ENCODE assay signal across 8 cellular contexts in the genomic region with DNA sequence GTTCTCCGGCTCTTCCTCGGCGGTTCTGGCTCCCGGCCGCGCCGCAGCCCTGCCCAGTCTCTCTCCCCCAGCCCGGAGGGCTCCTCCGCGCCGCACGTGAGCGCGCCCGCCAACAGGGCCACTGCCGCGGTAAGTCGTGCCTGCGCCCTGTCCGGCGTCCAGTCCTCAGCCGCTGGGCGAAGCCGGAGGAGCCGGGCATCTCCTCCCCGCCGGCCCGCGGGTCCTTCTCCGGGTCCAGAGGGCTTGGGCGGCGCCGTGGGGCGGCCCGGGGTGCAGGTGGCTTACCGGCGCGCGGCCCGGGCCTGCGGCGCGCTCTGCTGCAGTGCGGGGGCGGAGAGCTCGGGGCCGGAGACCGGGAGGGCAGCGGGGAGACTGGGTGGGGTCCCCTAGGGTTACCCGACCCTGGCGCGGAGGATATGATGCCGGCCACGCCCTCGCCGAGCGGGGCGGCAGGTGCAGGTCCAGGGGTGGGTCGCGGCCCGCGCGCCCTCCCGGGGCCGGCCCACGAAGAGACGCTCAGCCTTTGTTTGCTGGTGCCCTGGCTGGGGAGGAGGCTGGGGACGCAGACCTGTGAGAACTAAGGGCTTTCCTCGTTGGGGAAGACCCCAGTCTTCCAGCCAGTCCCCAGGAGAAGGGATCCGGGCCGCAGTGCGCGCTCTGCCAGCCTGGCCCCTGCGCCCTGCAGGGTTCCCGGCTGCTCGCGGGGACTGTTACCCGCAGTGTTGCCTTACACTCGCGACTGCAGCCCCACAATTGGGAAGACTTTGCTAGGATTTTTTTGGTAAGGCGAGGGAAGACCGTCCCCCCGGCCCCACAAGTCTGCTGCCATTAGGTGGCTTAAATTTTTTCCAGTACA. TPM values are rescaled to one million over a fixed set of nuclear protein-coding genes. Genes with fewer than 3 reads are reported as not detected.
DNase-seq lines count a peak whose midpoint lies in the region; ATAC-seq, FAIRE-seq and TF ChIP-seq lines count a peak whose summit lies in the region.

A gene with protein sequence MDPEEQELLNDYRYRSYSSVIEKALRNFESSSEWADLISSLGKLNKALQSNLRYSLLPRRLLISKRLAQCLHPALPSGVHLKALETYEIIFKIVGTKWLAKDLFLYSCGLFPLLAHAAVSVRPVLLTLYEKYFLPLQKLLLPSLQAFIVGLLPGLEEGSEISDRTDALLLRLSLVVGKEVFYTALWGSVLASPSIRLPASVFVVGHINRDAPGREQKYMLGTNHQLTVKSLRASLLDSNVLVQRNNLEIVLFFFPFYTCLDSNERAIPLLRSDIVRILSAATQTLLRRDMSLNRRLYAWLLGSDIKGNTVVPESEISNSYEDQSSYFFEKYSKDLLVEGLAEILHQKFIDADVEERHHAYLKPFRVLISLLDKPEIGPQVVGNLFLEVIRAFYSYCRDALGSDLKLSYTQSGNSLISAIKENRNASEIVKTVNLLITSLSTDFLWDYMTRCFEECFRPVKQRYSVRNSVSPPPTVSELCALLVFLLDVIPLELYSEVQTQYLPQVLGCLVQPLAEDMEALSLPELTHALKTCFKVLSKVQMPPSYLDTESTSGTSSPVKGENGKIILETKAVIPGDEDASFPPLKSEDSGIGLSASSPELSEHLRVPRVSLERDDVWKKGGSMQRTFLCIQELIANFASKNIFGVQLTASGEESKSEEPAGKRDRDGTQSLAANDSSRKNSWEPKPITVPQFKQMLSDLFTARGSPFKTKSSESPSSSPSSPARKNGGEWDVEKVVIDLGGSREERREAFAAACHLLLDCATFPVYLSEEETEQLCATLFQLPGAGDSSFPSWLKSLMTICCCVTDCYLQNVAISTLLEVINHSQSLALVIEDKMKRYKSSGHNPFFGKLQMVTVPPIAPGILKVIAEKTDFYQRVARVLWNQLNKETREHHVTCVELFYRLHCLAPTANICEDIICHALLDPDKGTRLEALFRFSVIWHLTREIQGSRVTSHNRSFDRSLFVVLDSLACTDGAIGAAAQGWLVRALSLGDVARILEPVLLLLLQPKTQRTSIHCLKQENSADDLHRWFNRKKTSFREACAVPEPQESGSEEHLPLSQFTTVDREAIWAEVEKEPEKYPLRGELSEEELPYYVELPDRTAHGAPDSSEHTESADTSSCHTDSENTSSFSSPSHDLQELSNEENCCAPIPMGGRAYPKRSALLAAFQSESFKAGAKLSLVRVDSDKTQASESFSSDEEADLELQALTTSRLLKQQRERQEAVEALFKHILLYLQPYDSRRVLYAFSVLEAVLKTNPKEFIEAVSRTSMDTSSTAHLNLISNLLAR (N-terminal part only) (plus strand): TSS at position 10 of the 856 bp plus-strand sequence. CDS start 7,910 bp downstream, outside the sequence.

- H3K36me3 ChIP-seq in BJ (ENCODE audit: control insufficient read depth, insufficient read depth, low read length) (peaks cover 2% of the 10 kb centered on the region; the same call in 1 of the 2 replicates), SK-N-MC (ENCODE audit: insufficient read depth, low read length) (no peaks in the 10 kb centered on the region), bronchial epithelial cell (ENCODE audit: control insufficient read depth, insufficient read depth, low read length) (no peaks in the 10 kb centered on the region)

- TF ChIP-seq POLR2A in GM19099 (IDR thresholded peaks at IDR 0.05; ENCODE audit: extremely low read depth, insufficient read length, low read depth), result peak; percentile 50

- DNase-seq in BJ (ENCODE audit: low read depth), result no peak
- no peak for DNase-seq in SK-N-MC (ENCODE audit: low read depth, low spot score)
- DNase-seq in bronchial epithelial cell (ENCODE audit: low read depth), result no peak
- peak; percentile 14 to 35 (median 26) for DNase-seq in stimulated activated CD4-positive, alpha-beta T cell treated with anti-CD3 and anti-CD28 coated beads, TNF-alpha, amount 100 ng/mL, for 4 hours (ENCODE audit: low read depth in 3 of 3)
- no peak for DNase-seq in NK-92 (lab: John Stamatoyannopoulos, UW; ENCODE audit: unreplicated experiment)

- POLR2A ChIA-PET in BJ (lab: Charles Lee), result interaction anchor here (0.6 kb wide), 1 partner anchor 46 kb away, joined by 3 read pairs; no protein-coding TSS in a partner anchor

- ATAC-seq in HG03280 (IDR thresholded peaks at IDR 0.05; ENCODE audit: unreplicated experiment), result peak; percentile 27

- peak within 1 kb of the TSS; percentile 79 for H3K9ac ChIP-seq in SK-N-MC (ENCODE audit: insufficient read length)

- H3K27ac ChIP-seq in SK-N-MC (no peak within 1 kb of the TSS), layer of hippocampus (ENCODE audit: low read depth, low read length) (peak within 1 kb of the TSS; percentile 62)

- CTCF ChIA-PET in BJ (lab: Yijun Ruan, JAX), result no interaction called here

- no peak for TF ChIP-seq CTCF in BJ (IDR thresholded peaks at IDR 0.05; ENCODE audit: insufficient read depth, low read depth, low read length)
- TF ChIP-seq CTCF in bronchial epithelial cell (IDR thresholded peaks at IDR 0.05; ENCODE audit: insufficient read depth, low read length, severe bottlenecking), result no peak

- no peaks in the 10 kb centered on the region for H3K27me3 ChIP-seq in BJ (ENCODE audit: control insufficient read depth, insufficient read depth, low read length)
- H3K27me3 ChIP-seq in bronchial epithelial cell (ENCODE audit: control insufficient read depth, insufficient read depth, low read length), result no peaks in the 10 kb centered on the region
- no peaks in the 10 kb centered on the region for H3K27me3 ChIP-seq in layer of hippocampus (ENCODE audit: control insufficient read depth, insufficient read depth, low read length)

- no peaks in the 10 kb centered on the region for H3K9me3 ChIP-seq in SK-N-MC (ENCODE audit: low read depth, low read length)

- H3K4me3 ChIP-seq in BJ (ENCODE audit: low read depth, low read length), result peak within 1 kb of the TSS; percentile 91
- H3K4me3 ChIP-seq in SK-N-MC, result peak within 1 kb of the TSS; percentile 92
- H3K4me3 ChIP-seq in bronchial epithelial cell (ENCODE audit: low read depth, low read length), result peak within 1 kb of the TSS; percentile 76

- FAIRE-seq in bronchial epithelial cell (lab: Jason Lieb, UNC), result no peak

RNA-seq across cellular contexts. Expression of the gene that starts here (rescaled TPM):
- 6.2 and 8.5 TPM in 2 replicates for polyA plus RNA-seq in BJ (2011; rRNA removed)
- polyA minus RNA-seq in BJ (2011; rRNA and poly(A)+ RNA removed), result 9.0 and 12.8 TPM in 2 replicates
- 3.4 and 5.8 TPM in 2 replicates for total RNA-seq in bronchial epithelial cell

Comparison
In these comparisons a context has a peak if more than half of its experiments do, and no peak if none do; other contexts are left out.
1. DNase-seq: peak in stimulated activated CD4-positive, alpha-beta T cell treated with anti-CD3 and anti-CD28 coated beads, TNF-alpha, amount 100 ng/mL, for 4 hours (3 of 3); none in BJ (single experiment), SK-N-MC (single experiment), bronchial epithelial cell (single experiment) and NK-92 (single experiment).
2. Peak in every context shown above with its lines, with median percentiles within 50 percentile points of each other: H3K4me3 ChIP-seq.